Comparison of ENCODE assay signal across 8 cellular contexts in the genomic region with DNA sequence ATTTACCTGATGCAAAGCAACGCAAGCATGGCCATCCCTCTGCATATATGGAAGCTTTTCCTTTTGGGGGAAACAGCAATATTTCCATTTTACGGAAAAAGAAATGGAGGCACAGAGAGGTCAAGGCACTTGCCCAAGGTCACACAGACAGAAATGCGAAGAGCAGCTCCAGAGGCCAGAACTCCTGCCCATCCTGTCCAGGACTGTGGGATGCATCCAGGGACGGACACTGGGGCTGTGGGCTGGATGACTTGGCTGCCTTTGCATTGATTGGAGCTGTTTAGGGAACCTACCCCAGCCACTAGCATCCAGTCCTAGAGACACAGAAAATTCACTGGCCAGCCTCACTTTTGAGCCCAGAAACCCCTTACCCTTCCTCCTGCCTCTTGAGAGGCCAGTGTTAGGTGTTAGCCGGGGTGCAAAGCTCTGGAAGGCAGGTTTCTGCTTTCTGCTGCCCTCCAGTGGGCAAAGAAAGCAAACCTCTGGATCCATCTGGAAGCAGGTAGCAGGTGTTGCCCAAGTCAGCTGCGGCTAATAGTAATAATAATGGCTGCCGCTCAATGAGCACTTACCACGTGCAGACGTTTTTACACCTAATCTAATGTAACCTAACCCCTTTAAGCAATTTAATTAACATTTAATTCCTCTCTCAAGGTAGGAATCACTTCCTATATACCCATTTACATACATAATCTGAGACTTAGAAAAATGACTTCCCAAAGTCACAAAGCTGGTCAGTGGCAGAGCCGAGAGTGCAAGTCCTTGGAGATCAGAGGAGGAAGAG. TPM values are rescaled to one million over a fixed set of nuclear protein-coding genes. Genes with fewer than 3 reads are reported as not detected.
DNase-seq lines count a peak whose midpoint lies in the region; ATAC-seq and TF ChIP-seq lines count a peak whose summit lies in the region.

No MANE protein-coding gene starts in this region.

- H3K4me3 ChIP-seq in gastroesophageal sphincter (no peak overlapping the region), gastrocnemius medialis (no peak overlapping the region)

- H3K4me1 ChIP-seq in gastroesophageal sphincter = peaks cover 0 to 19% (median 3%) of the 10 kb centered on the region in 3 donors
- peaks cover 4 to 8% of the 10 kb centered on the region in 2 donors for H3K4me1 ChIP-seq in gastrocnemius medialis

- TF ChIP-seq POLR2A in gastroesophageal sphincter (IDR thresholded peaks at IDR 0.05) (no peak), gastrocnemius medialis (IDR thresholded peaks at IDR 0.05) (no peak)

- no peaks in the 10 kb centered on the region for H3K9me3 ChIP-seq in gastroesophageal sphincter
- no peaks in the 10 kb centered on the region for H3K9me3 ChIP-seq in gastrocnemius medialis

- H3K27me3 ChIP-seq in gastroesophageal sphincter (no peaks in the 10 kb centered on the region), gastrocnemius medialis (no peaks in the 10 kb centered on the region)

- intact Hi-C loops in gastrocnemius medialis (cut with DNase I; ENCODE audit: low total_unique reads) = loop anchor here (5.0 kb wide), 1 partner anchor 296 kb away; no protein-coding TSS in a partner anchor

- DNase-seq in DMS153 treated with DMSO at 0.1 percent for 48 hours (lab: John Stamatoyannopoulos, UW; ENCODE audit: unreplicated experiment) = peak; percentile 62
- peak; percentile 81 for DNase-seq in NCI-H82 (lab: John Stamatoyannopoulos, UW)
- DNase-seq in activated T-cell treated with anti-CD3 and anti-CD28 coated beads for 24 hours (ENCODE audit: low read depth) = peak; percentile 49
- DNase-seq in gastrocnemius medialis = no peak

- in situ Hi-C loops in gastrocnemius medialis (cut with MboI; ENCODE audit: low sequenced_read_pairs in 4 of 4) = loop anchor here (5.0 to 10.0 kb wide), 3 partner anchors 181 to 299 kb away; no protein-coding TSS in a partner anchor

- TF ChIP-seq CTCF in gastroesophageal sphincter (IDR thresholded peaks at IDR 0.05) (peak in 3 of 4 experiments; percentile 49 to 67 (median 60)), gastrocnemius medialis (IDR thresholded peaks at IDR 0.05 in 4 of 5, conservative IDR thresholded peaks at IDR 0.05 in 1 of 5) (peak in 4 of 5 experiments; percentile 20 to 68 (median 50))

- WGBS in gastroesophageal sphincter (ENCODE audit: low coverage in 1 of 2), 2 donors = 52 to 54% methylated on average over 5 to 8 of the region's 10 CpGs

- no peak for TF ChIP-seq EP300 in gastroesophageal sphincter (IDR thresholded peaks at IDR 0.05)

- peak; percentile 65 for ATAC-seq in HG02759 (IDR thresholded peaks at IDR 0.05; ENCODE audit: unreplicated experiment)
- no peak for ATAC-seq in gastroesophageal sphincter
- peak; percentile 51 to 53 for ATAC-seq in gastrocnemius medialis
- ATAC-seq in GM19397 (IDR thresholded peaks at IDR 0.05; ENCODE audit: unreplicated experiment) = no peak
- ATAC-seq in HG03045 (IDR thresholded peaks at IDR 0.05; ENCODE audit: unreplicated experiment) = no peak

- no peak overlapping the region for H3K27ac ChIP-seq in gastroesophageal sphincter
- H3K27ac ChIP-seq in gastrocnemius medialis = no peak overlapping the region

- H3K36me3 ChIP-seq in gastroesophageal sphincter = no peaks in the 10 kb centered on the region
- no peaks in the 10 kb centered on the region for H3K36me3 ChIP-seq in gastrocnemius medialis

RNA-seq across cellular contexts. Expression of a gene that starts 31.7 kb away (rescaled TPM):
- total RNA-seq in gastroesophageal sphincter (100 to 1,000 TPM in 3 of 4 donors, 10 to 100 TPM in 1; 52.9 to 359 (median 146) TPM), gastrocnemius medialis (10 to 100 TPM; 16.4 to 65.3 (median 45.7) TPM)

RNA-seq across cellular contexts. Expression of a gene that starts 32.0 kb away (rescaled TPM):
- 10 to 100 TPM in 2 of 4 donors, 1 to 10 TPM in 2; 7.6 to 14.5 (median 10.4) TPM for total RNA-seq in gastroesophageal sphincter
- 1 to 10 TPM; 2.2 to 5.1 (median 3.0) TPM for total RNA-seq in gastrocnemius medialis

Comparison
In these comparisons a context has a peak if more than half of its experiments do, and no peak if none do; other contexts are left out.
1. DNase-seq: peak in DMS153 treated with DMSO at 0.1 percent for 48 hours (single experiment), NCI-H82 (single experiment) and activated T-cell treated with anti-CD3 and anti-CD28 coated beads for 24 hours (single experiment); none in gastrocnemius medialis (0 of 2).
2. ATAC-seq: peak in HG02759 (single experiment) and gastrocnemius medialis (2 of 2); none in gastroesophageal sphincter (single experiment), GM19397 (single experiment) and HG03045 (single experiment).